In the genomic region with DNA sequence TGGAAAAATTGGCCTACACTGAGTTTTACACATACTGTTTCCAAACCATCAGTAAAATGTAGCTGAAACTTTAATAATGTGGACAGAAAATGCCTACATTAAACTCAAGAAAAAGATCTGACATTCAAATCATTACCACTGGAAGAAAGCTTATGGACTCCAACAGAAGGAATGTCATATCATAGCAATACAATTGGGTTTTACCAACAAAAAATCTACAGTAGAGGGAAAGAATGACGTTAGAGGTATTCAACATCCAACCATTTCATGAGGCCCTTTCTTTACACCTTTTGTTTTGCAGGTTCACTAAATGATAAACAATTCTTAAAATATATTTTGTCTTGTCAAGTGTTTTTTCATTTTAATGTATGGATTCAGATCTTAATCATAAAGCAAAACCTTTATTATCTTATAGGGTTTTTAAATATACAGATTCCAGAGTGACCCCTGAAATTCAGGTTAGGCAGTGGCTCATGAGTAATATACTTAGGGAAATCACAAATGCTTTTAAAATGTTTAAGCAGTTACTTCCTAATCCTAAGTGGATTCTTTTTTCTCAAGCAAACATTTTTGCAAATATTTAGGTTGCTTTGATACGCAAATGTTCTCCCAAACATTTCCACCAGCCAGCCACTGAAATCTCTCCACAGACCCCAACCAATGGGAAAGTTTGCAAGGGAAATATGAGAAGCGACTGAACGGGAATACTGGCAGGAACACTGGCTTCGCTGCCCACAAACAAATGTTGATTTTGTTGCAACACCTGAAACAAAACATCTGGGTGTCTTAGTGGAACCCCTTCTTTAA, we compare ENCODE assay signal across 12 cellular contexts.
DNase-seq lines count a peak whose midpoint lies in the region; ATAC-seq and TF ChIP-seq lines count a peak whose summit lies in the region.
"Had no signal": no experiment of that assay in that cellular context is flagged by ENCODE, and none has a peak within 500 bp of the region (broad histone marks: within the 10 kb centered on the region; RNA-seq: fewer than 3 reads in every experiment).

No MANE protein-coding gene starts in this region.

- H2AFZ ChIP-seq in GM23338, result no peak overlapping the region

- H3K36me3 ChIP-seq in GM23338 (ENCODE audit: insufficient read depth) (no peaks in the 10 kb centered on the region), Peyer's patch (no peaks in the 10 kb centered on the region), gastroesophageal sphincter (no peaks in the 10 kb centered on the region)
- H3K36me3 ChIP-seq: brain microvascular endothelial cell had no signal

- H4K20me1 ChIP-seq in GM23338 (replicated peaks; ENCODE audit: insufficient read depth), result no peaks in the 10 kb centered on the region

- peaks cover 87% of the 10 kb centered on the region for H3K79me2 ChIP-seq in GM23338 (replicated peaks; ENCODE audit: insufficient read depth)

- H3K4me1 ChIP-seq in GM23338 (ENCODE audit: insufficient read depth) (peaks cover 89% of the 10 kb centered on the region), Peyer's patch (no peaks in the 10 kb centered on the region), gastroesophageal sphincter (peaks cover 0 to 40% (median 4%) of the 10 kb centered on the region in 3 donors)

- H3K27me3 ChIP-seq in GM23338 (ENCODE audit: insufficient read depth), result no peaks in the 10 kb centered on the region
- no peaks in the 10 kb centered on the region for H3K27me3 ChIP-seq in Peyer's patch
- no peaks in the 10 kb centered on the region for H3K27me3 ChIP-seq in gastroesophageal sphincter
- H3K27me3 ChIP-seq: brain microvascular endothelial cell had no signal

- H3K4me3 ChIP-seq in GM23338, result peak overlapping the region; percentile 17
- no peak overlapping the region for H3K4me3 ChIP-seq in Peyer's patch
- H3K4me3 ChIP-seq in gastroesophageal sphincter, result peak overlapping the region in 1 of 2 donors; percentile 42
- peak overlapping the region in 3 of 7 experiments; percentile 27 to 38 (median 30) for H3K4me3 ChIP-seq in skin epidermis

- H3K27ac Mint-ChIP-seq in GM23338, result peak overlapping the region; percentile 84

- peak; percentile 53 for DNase-seq in GM23338 (ENCODE audit: low spot score)
- no peak for DNase-seq in Peyer's patch
- no peak for DNase-seq in NCI-H1092 treated with DMSO at 0.1 percent for 48 hours (lab: John Stamatoyannopoulos, UW)
- no peak for DNase-seq in EL
- no peak for DNase-seq in islet precursor cell
- no peak for DNase-seq in GDM1 (lab: John Stamatoyannopoulos, UW)
- DNase-seq: brain microvascular endothelial cell, Calu3, NCI-H1417 treated with DMSO at 0.1 percent for 48 hours had no signal

- no peaks in the 10 kb centered on the region for H3F3A ChIP-seq in GM23338 (replicated peaks; ENCODE audit: low read depth)

- TF ChIP-seq CTCF in GM23338 (conservative IDR thresholded peaks at IDR 0.05; ENCODE audit: low read depth in 2 of 2), result no peak
- TF ChIP-seq CTCF in Peyer's patch (IDR thresholded peaks at IDR 0.05), result no peak
- TF ChIP-seq CTCF in gastroesophageal sphincter (IDR thresholded peaks at IDR 0.05), result no peak

- peak; percentile 16 for ATAC-seq in GM23338
- ATAC-seq in gastroesophageal sphincter, result no peak
- ATAC-seq: SK-N-SH treated with all-trans-retinoic acid at 6 μM for 48 hours had no signal

- 63 to 77% methylated on average over 5 of the region's 5 CpGs for WGBS in gastroesophageal sphincter (ENCODE audit: low coverage in 1 of 2), 2 donors

- no peak for TF ChIP-seq EP300 in gastroesophageal sphincter (IDR thresholded peaks at IDR 0.05)

- peak overlapping the region; percentile 61 for H3K4me2 ChIP-seq in GM23338

- no peak for TF ChIP-seq POLR2A in Peyer's patch (IDR thresholded peaks at IDR 0.05)
- no peak for TF ChIP-seq POLR2A in gastroesophageal sphincter (IDR thresholded peaks at IDR 0.05)

- H3K9me2 ChIP-seq in GM23338 (ENCODE audit: insufficient read depth), result no peaks in the 10 kb centered on the region

- peaks cover 89% of the 10 kb centered on the region for H3K4me1 Mint-ChIP-seq in GM23338

- H3K9me3 ChIP-seq in Peyer's patch (no peaks in the 10 kb centered on the region), gastroesophageal sphincter (no peaks in the 10 kb centered on the region)

- no peaks in the 10 kb centered on the region for H3K9me3 Mint-ChIP-seq in GM23338

- H3K27ac ChIP-seq in GM23338 (ENCODE audit: low read depth), result peak overlapping the region; percentile 90
- peak overlapping the region; percentile 27 to 64 (median 48) for H3K27ac ChIP-seq in Peyer's patch
- peak overlapping the region in 3 of 4 donors; percentile 67 to 71 (median 68) for H3K27ac ChIP-seq in gastroesophageal sphincter
- H3K27ac ChIP-seq in skin epidermis, result peak overlapping the region in 17 of 21 experiments; percentile 27 to 92 (median 77)
- H3K27ac ChIP-seq: brain microvascular endothelial cell had no signal

- peaks cover 13% of the 10 kb centered on the region for H3K27me3 Mint-ChIP-seq in GM23338 (ENCODE audit: insufficient read depth, low read depth, poor library complexity)

- H3K4me3 Mint-ChIP-seq in GM23338, result peak overlapping the region; percentile 52

- no peaks in the 10 kb centered on the region for H3K36me3 Mint-ChIP-seq in GM23338 (ENCODE audit: low read depth)

TF ChIP-seq in GM23338, 12 proteins besides CTCF, POLR2A, EP300 and RAD21:
- no peak for TF ChIP-seq STAT1 (IDR thresholded peaks at IDR 0.05; ENCODE audit: unreplicated experiment)
